8 cellular contexts compared by ENCODE assay signal in genomic region chr11:86938900-86939880, GRCh38. TPM values are rescaled to one million over a fixed set of nuclear protein-coding genes. Genes with fewer than 3 reads are reported as not detected.
A peak's percentile ranks its signal among the peaks of the same experiment; 100 is the strongest.
DNase-seq lines count a peak whose midpoint lies in the region; ATAC-seq, FAIRE-seq and TF ChIP-seq lines count a peak whose summit lies in the region.

No MANE protein-coding gene starts in this region.

- H3K79me2 ChIP-seq in endothelial cell of umbilical vein (ENCODE audit: control insufficient read depth, insufficient read depth, low read length), result peaks cover 29% of the 10 kb centered on the region

- H3K27me3 ChIP-seq in BE2C, result no peaks in the 10 kb centered on the region
- no peaks in the 10 kb centered on the region for H3K27me3 ChIP-seq in endothelial cell of umbilical vein (ENCODE audit: control insufficient read depth in 2 of 2, insufficient read depth in 2 of 2, low read length in 2 of 2)
- H3K27me3 ChIP-seq in neuronal stem cell (ENCODE audit: control insufficient read depth in 3 of 3, insufficient read depth in 3 of 3, low read depth in 1 of 3, low read length in 3 of 3), result no peaks in the 10 kb centered on the region

- H3K9me1 ChIP-seq in endothelial cell of umbilical vein (replicated peaks; ENCODE audit: control insufficient read depth, extremely low read depth, insufficient read depth, low read length), result no peaks in the 10 kb centered on the region

- H2BK120ac ChIP-seq in neuronal stem cell (ENCODE audit: low read depth, low read length), result no peak overlapping the region

- H3K36me3 ChIP-seq in BE2C (no peaks in the 10 kb centered on the region), endothelial cell of umbilical vein (ENCODE audit: control insufficient read depth in 2 of 2, extremely low read depth in 1 of 2, insufficient read depth in 2 of 2, low read length in 2 of 2) (peaks cover 0 to 1% of the 10 kb centered on the region in 2 experiments), neuronal stem cell (replicated peaks in 1 of 2; ENCODE audit: control insufficient read depth in 2 of 2, insufficient read depth in 2 of 2, low read length in 2 of 2) (no peaks in the 10 kb centered on the region)

- H2AK5ac ChIP-seq in neuronal stem cell (ENCODE audit: low read depth, low read length), result no peak overlapping the region

- peak; percentile 1 for TF ChIP-seq POLR2A in endothelial cell of umbilical vein (IDR thresholded peaks at IDR 0.05; ENCODE audit: low read depth, low read length)

- POLR2A ChIA-PET in endothelial cell of umbilical vein (lab: Charles Lee), result interaction anchor here (0.6 to 3.1 kb wide), 3 partner anchors 13 to 16 kb away, joined by 3 to 23 read pairs (median 4); partner anchors contain the start of gene FZD4

- peak; percentile 77 for FAIRE-seq in endothelial cell of umbilical vein (lab: Jason Lieb, UNC)

- CTCF ChIA-PET in endothelial cell of umbilical vein (lab: Charles Lee), result interaction anchor here (0.6 to 6.3 kb wide), 52 partner anchors 9 to 939 kb away, joined by 3 to 122 read pairs (median 5); partner anchors contain the start of genes FZD4 and TMEM135

- H3K79me1 ChIP-seq in neuronal stem cell (ENCODE audit: low read depth, low read length), result no peaks in the 10 kb centered on the region

- no peak overlapping the region for H4K8ac ChIP-seq in neuronal stem cell (ENCODE audit: low read depth, low read length)

- H3K4me1 ChIP-seq in BE2C, result no peaks in the 10 kb centered on the region
- peaks cover 73% of the 10 kb centered on the region for H3K4me1 ChIP-seq in endothelial cell of umbilical vein (ENCODE audit: control insufficient read depth, extremely low read depth, insufficient read depth, low read length)
- peaks cover 0 to 7% of the 10 kb centered on the region in 2 donors for H3K4me1 ChIP-seq in neuronal stem cell (ENCODE audit: control insufficient read depth in 2 of 2, insufficient read depth in 1 of 2, low read depth in 1 of 2, low read length in 2 of 2)

- H2BK5ac ChIP-seq in neuronal stem cell (ENCODE audit: low read length), result no peak overlapping the region

- peak overlapping the region; percentile 74 for H3K4me2 ChIP-seq in endothelial cell of umbilical vein (ENCODE audit: insufficient read depth, low read length)
- H3K4me2 ChIP-seq in neuronal stem cell (ENCODE audit: insufficient read depth, low read length, poor library complexity, severe bottlenecking), result no peak overlapping the region

- H2BK15ac ChIP-seq in neuronal stem cell (ENCODE audit: low read length), result no peak overlapping the region

- no peak overlapping the region for H3K14ac ChIP-seq in neuronal stem cell (ENCODE audit: low read length)

- peak overlapping the region; percentile 89 for H3K27ac ChIP-seq in endothelial cell of umbilical vein (ENCODE audit: insufficient read depth, low read depth, low read length)
- no peak overlapping the region for H3K27ac ChIP-seq in neuronal stem cell (replicated peaks; ENCODE audit: low read length)

- H3K18ac ChIP-seq in neuronal stem cell (ENCODE audit: low read length), result no peak overlapping the region

- dilution Hi-C loops in endothelial cell of umbilical vein (cut with MboI; ENCODE audit: extremely low pct_ligation_motif_present, low sequenced_read_pairs), result no loop called here

- DNase-seq in BE2C, result no peak
- DNase-seq in Jurkat, Clone E6-1 (ENCODE audit: low read depth, low spot score), result peak; percentile 42
- DNase-seq in RPMI8226, result peak; percentile 47
- DNase-seq in endothelial cell of umbilical vein (ENCODE audit: low read depth, low spot score), result peak; percentile 85
- peak; percentile 44 for DNase-seq in neuronal stem cell (ENCODE audit: low spot score)
- DNase-seq in NCI-H524 treated with DMSO at 0.1 percent for 48 hours (lab: John Stamatoyannopoulos, UW), result no peak

- no peak overlapping the region for H4K91ac ChIP-seq in neuronal stem cell (ENCODE audit: low read depth, low read length, poor library complexity)

- TF ChIP-seq CTCF in BE2C (IDR thresholded peaks at IDR 0.05; ENCODE audit: low read depth, low read length) (peak; percentile 69), endothelial cell of umbilical vein (IDR thresholded peaks at IDR 0.05; ENCODE audit: extremely low read depth in 1 of 2, insufficient read depth in 1 of 2, low read depth in 1 of 2, low read length in 2 of 2) (peak; percentile 41 to 49)

- BruUV-seq in endothelial cell of umbilical vein (replicated peaks; lab: Mats Ljungman, UMichigan), result TSS peak; percentile 15

- intact Hi-C loops in endothelial cell of umbilical vein (cut with micrococcal nuclease), result loop anchor here (1.0 to 5.0 kb wide), 14 partner anchors 16 to 482 kb away; partner anchors contain the start of gene FZD4

- no peak overlapping the region for H3K23ac ChIP-seq in neuronal stem cell (ENCODE audit: low read depth, low read length, poor library complexity)

- H3K4ac ChIP-seq in neuronal stem cell (ENCODE audit: low read length), result no peak overlapping the region

- no peaks in the 10 kb centered on the region for H4K20me1 ChIP-seq in endothelial cell of umbilical vein (replicated peaks; ENCODE audit: control insufficient read depth, extremely low read depth, insufficient read depth, low read length)

- H2BK12ac ChIP-seq in neuronal stem cell (ENCODE audit: low read length), result no peak overlapping the region

- no CpG with 5 or more reads among the region's 4 CpGs for WGBS in neuronal stem cell (ENCODE audit: extremely low coverage in 2 of 2, insufficient read length in 2 of 2, insufficient replicate concordance in 1 of 2), 2 donors

- H2AFZ ChIP-seq in endothelial cell of umbilical vein (ENCODE audit: low read depth, low read length) (no peak overlapping the region), neuronal stem cell (ENCODE audit: low read length) (no peak overlapping the region)

- H3K9ac ChIP-seq in endothelial cell of umbilical vein (replicated peaks; ENCODE audit: extremely low read depth, insufficient read depth, low read length), result peak overlapping the region; percentile 79
- H3K9ac ChIP-seq in neuronal stem cell (ENCODE audit: low read depth, low read length, poor library complexity), result no peak overlapping the region

- ATAC-seq in GM18867 (IDR thresholded peaks at IDR 0.05; ENCODE audit: unreplicated experiment), result peak; percentile 86
- no peak for ATAC-seq in HG03095 (IDR thresholded peaks at IDR 0.05; ENCODE audit: unreplicated experiment)

- H3K4me3 ChIP-seq in BE2C (ENCODE audit: low read depth, low read length) (no peak overlapping the region), endothelial cell of umbilical vein (replicated peaks in 1 of 3; ENCODE audit: insufficient read depth in 1 of 3, low read depth in 1 of 3, low read length in 3 of 3) (peak overlapping the region in 1 of 3 experiments; percentile 25), neuronal stem cell (ENCODE audit: low read length in 2 of 2) (no peak overlapping the region)
- H3K4me3 ChIP-seq in Jurkat, Clone E6-1 (ENCODE audit: low read length), result no peak overlapping the region

- H3K9me3 ChIP-seq in BE2C, result no peaks in the 10 kb centered on the region
- no peaks in the 10 kb centered on the region for H3K9me3 ChIP-seq in endothelial cell of umbilical vein (replicated peaks; ENCODE audit: control insufficient read depth, insufficient read depth, low read length)
- no peaks in the 10 kb centered on the region for H3K9me3 ChIP-seq in neuronal stem cell (replicated peaks in 1 of 2; ENCODE audit: control insufficient read depth in 2 of 2, insufficient read depth in 1 of 2, low read depth in 1 of 2, low read length in 2 of 2)

TF ChIP-seq in endothelial cell of umbilical vein, 7 proteins besides CTCF, POLR2A, EP300 and RAD21:
- peak; percentile 49 for TF ChIP-seq FOS (IDR thresholded peaks at IDR 0.05; ENCODE audit: borderline replicate concordance, insufficient read depth, low read length)
- TF ChIP-seq POLR2AphosphoS5 (IDR thresholded peaks at IDR 0.05; ENCODE audit: insufficient read depth, low read depth, low read length), result peak; percentile 36
- no peak for TF ChIP-seq MYC (IDR thresholded peaks at IDR 0.05; ENCODE audit: low read depth, low read length)
- TF ChIP-seq JUN (IDR thresholded peaks at IDR 0.05; ENCODE audit: borderline replicate concordance, insufficient read depth, insufficient read length, low read depth), result peak; percentile 81
- TF ChIP-seq GATA2 (IDR thresholded peaks at IDR 0.05; ENCODE audit: insufficient read depth, insufficient read length, low read depth, low read length), result peak; percentile 65
- TF ChIP-seq MAX (IDR thresholded peaks at IDR 0.05; ENCODE audit: insufficient read depth, insufficient read length), result no peak
- no peak for TF ChIP-seq EZH2 (IDR thresholded peaks at IDR 0.05; ENCODE audit: borderline replicate concordance, low read depth, low read length, severe bottlenecking)

RNA-seq across cellular contexts. Expression of gene FZD4, which starts 16.0 kb away (rescaled TPM):
- polyA plus RNA-seq in BE2C (2012; ENCODE audit: insufficient read depth, insufficient read length, low read depth), result 0.25 TPM
- polyA plus RNA-seq in Jurkat, Clone E6-1 (2012; ENCODE audit: insufficient read depth, insufficient read length), result 0.20 TPM
- 109 and 112 TPM in 2 replicates for total RNA-seq in endothelial cell of umbilical vein
- polyA plus RNA-seq in endothelial cell of umbilical vein, result 50.4 and 56.6 TPM in 2 replicates
- 49.5 and 50.2 TPM in 2 replicates for polyA plus RNA-seq in endothelial cell of umbilical vein (2011; cell fraction: cytosol; rRNA removed)
- 65.8 and 87.7 TPM in 2 replicates for polyA plus RNA-seq in endothelial cell of umbilical vein (2011; cell fraction: nucleus; rRNA removed)
- 85.1 and 115 TPM in 2 replicates for polyA plus RNA-seq in endothelial cell of umbilical vein (2012)
- 141 and 152 TPM in 2 replicates for polyA minus RNA-seq in endothelial cell of umbilical vein
- 11.5 TPM for polyA minus RNA-seq in endothelial cell of umbilical vein (2011; cell fraction: cytosol; rRNA and poly(A)+ RNA removed)
- polyA minus RNA-seq in endothelial cell of umbilical vein (2011; cell fraction: nucleus; rRNA and poly(A)+ RNA removed), result 58.9 and 89.5 TPM in 2 replicates
- polyA plus RNA-seq in neuronal stem cell (2013, experiment 1 of 2), result 3.3 TPM
- polyA plus RNA-seq in neuronal stem cell (2013, experiment 2 of 2), result 3.4 TPM

Comparison
In these comparisons a context has a peak if more than half of its experiments do, and no peak if none do; other contexts are left out.
1. DNase-seq: peak in Jurkat, Clone E6-1 (single experiment), RPMI8226 (single experiment), endothelial cell of umbilical vein (single experiment) and neuronal stem cell (single experiment); none in BE2C (single experiment) and NCI-H524 treated with DMSO at 0.1 percent for 48 hours (single experiment).